In genomic region chr12:53127169-53127568, GRCh38 we compare ENCODE assay signal across 23 cellular contexts. TPM values are rescaled to one million over a fixed set of nuclear protein-coding genes. Genes with fewer than 3 reads are reported as not detected.
DNase-seq lines count a peak whose midpoint lies in the region; ATAC-seq, FAIRE-seq and TF ChIP-seq lines count a peak whose summit lies in the region.
"Had no signal": no experiment of that assay in that cellular context is flagged by ENCODE, and none has a peak within 500 bp of the region (broad histone marks: within the 10 kb centered on the region; RNA-seq: fewer than 3 reads in every experiment).

No MANE protein-coding gene starts in this region.

- no peaks in the 10 kb centered on the region for H3K36me3 Mint-ChIP-seq in endothelial cell (ENCODE audit: low read depth, unreplicated experiment)
- H3K36me3 Mint-ChIP-seq: CD14-positive monocyte; CD4-positive, alpha-beta memory T cell had no signal

- POLR2A ChIA-PET in HepG2 (lab: Yijun Ruan, JAX): no interaction called here

- H3K4me3 ChIP-seq in HepG2 (replicated peaks in 1 of 3; ENCODE audit: insufficient read depth in 1 of 3, low read depth in 2 of 3, low read length in 3 of 3): no peak overlapping the region
- H3K4me3 ChIP-seq in right lobe of liver: no peak overlapping the region
- H3K4me3 ChIP-seq: BLaER1, GM23248 had no signal

- TF ChIP-seq CTCF in HepG2 (CRISPR knock-in tag; IDR thresholded peaks at IDR 0.05) (no peak), right lobe of liver (IDR thresholded peaks at IDR 0.05) (no peak), endothelial cell (IDR thresholded peaks at IDR 0.05; ENCODE audit: unreplicated experiment) (no peak)

- H2AFZ ChIP-seq in HepG2 (ENCODE audit: low read length): no peak overlapping the region
- H2AFZ ChIP-seq: GM23248 had no signal

- peak overlapping the region; percentile 38 for H3K27ac Mint-ChIP-seq in endothelial cell (ENCODE audit: unreplicated experiment)
- H3K27ac Mint-ChIP-seq: HFFc6 had no signal

- FAIRE-seq in HepG2 (lab: Jason Lieb, UNC): no peak
- FAIRE-seq: GM12892, GM18507, H54 had no signal

- H3K27me3 ChIP-seq in HepG2 (ENCODE audit: control insufficient read depth in 1 of 2, insufficient read depth in 2 of 2, low read length in 2 of 2) (no peaks in the 10 kb centered on the region), right lobe of liver (no peaks in the 10 kb centered on the region)
- H3K27me3 ChIP-seq: BLaER1 had no signal

- TF ChIP-seq POLR2A in HepG2 (IDR thresholded peaks at IDR 0.05; ENCODE audit: insufficient read depth in 1 of 2, low read depth in 2 of 2, low read length in 2 of 2) (no peak), right lobe of liver (IDR thresholded peaks at IDR 0.05) (no peak)

- intact Hi-C loops in HepG2 (cut with micrococcal nuclease; ENCODE audit: unreplicated experiment) (no loop called here), right lobe of liver (cut with DNase I) (no loop called here)

- H4K20me1 ChIP-seq in HepG2 (ENCODE audit: insufficient read depth, low read length): no peaks in the 10 kb centered on the region
- H4K20me1 ChIP-seq: BLaER1 had no signal

- H3K4me2 ChIP-seq in HepG2 (ENCODE audit: low read depth, low read length): no peak overlapping the region
- H3K4me2 ChIP-seq: BLaER1, KMS-11 had no signal

- no peak for DNase-seq in HepG2 (ENCODE audit: low spot score)
- no peak for DNase-seq in right lobe of liver
- DNase-seq in endothelial cell (ENCODE audit: low spot score): no peak
- DNase-seq: CD4-positive, alpha-beta memory T cell; DMS153; DMS79; GDM1; HFFc6 had no signal

- in situ Hi-C loops in HepG2 (cut with HindIII; ENCODE audit: extremely low pct_ligation_motif_present, low pct_unique_long_range_greater_than_20kb): no loop called here

- no peaks in the 10 kb centered on the region for H3K9me3 ChIP-seq in HepG2 (ENCODE audit: low read length)
- H3K9me3 ChIP-seq in right lobe of liver: no peaks in the 10 kb centered on the region
- H3K9me3 ChIP-seq: BLaER1 had no signal

- no peak for TF ChIP-seq EP300 in HepG2 (IDR thresholded peaks at IDR 0.05; ENCODE audit: low read depth in 2 of 2, low read length in 2 of 2)
- no peak for TF ChIP-seq EP300 in HepG2 (CRISPR knock-in tag; IDR thresholded peaks at IDR 0.05; ENCODE audit: borderline replicate concordance)

- H3K4me1 ChIP-seq in HepG2 (ENCODE audit: insufficient read depth, low read length) (peaks cover 13% of the 10 kb centered on the region), right lobe of liver (no peaks in the 10 kb centered on the region)
- H3K4me1 ChIP-seq: BLaER1 had no signal

- peaks cover 4% of the 10 kb centered on the region for H3K9me3 Mint-ChIP-seq in endothelial cell (ENCODE audit: unreplicated experiment)
- H3K9me3 Mint-ChIP-seq: CD4-positive, alpha-beta memory T cell; HFFc6 had no signal

- CTCF ChIA-PET in HepG2 (lab: Yijun Ruan, JAX; ENCODE audit: low intra/inter-chr PET ratio, low total read pairs): no interaction called here

- H3K4me1 Mint-ChIP-seq in endothelial cell (ENCODE audit: unreplicated experiment): peaks cover 20% of the 10 kb centered on the region

- H3K27ac ChIP-seq in HepG2 (ENCODE audit: extremely low read length, insufficient read depth, low read length) (no peak overlapping the region), right lobe of liver (no peak overlapping the region)
- H3K27ac ChIP-seq: 22Rv1, BLaER1, GM23248, HL-60, KMS-11 had no signal

- peaks cover 3 to 14% of the 10 kb centered on the region in 2 experiments; a peak in 3 of 5 replicates for H3K36me3 ChIP-seq in HepG2 (replicated peaks in 1 of 2; ENCODE audit: control insufficient read depth in 1 of 2, insufficient read depth in 2 of 2, low read length in 2 of 2)
- no peaks in the 10 kb centered on the region for H3K36me3 ChIP-seq in right lobe of liver
- H3K36me3 ChIP-seq: BLaER1 had no signal

- no peak for TF ChIP-seq RAD21 in HepG2 (CRISPR knock-in tag; IDR thresholded peaks at IDR 0.05)

- no peak overlapping the region for H3K4me3 Mint-ChIP-seq in endothelial cell (ENCODE audit: unreplicated experiment)
- H3K4me3 Mint-ChIP-seq: CD14-positive monocyte; CD4-positive, alpha-beta memory T cell; HFFc6 had no signal

- WGBS in HepG2 (ENCODE audit: low lambda C conversion rate): 96% methylated on average over 1 of the region's 1 CpG
- WGBS in right lobe of liver (ENCODE audit: insufficient coverage, low coverage, low lambda C conversion rate, missing lambda C conversion rate): 58% methylated on average over 1 of the region's 1 CpG

- H3K79me2 ChIP-seq in HepG2 (ENCODE audit: insufficient read depth, low read length): no peaks in the 10 kb centered on the region

- H3K9ac ChIP-seq in HepG2 (ENCODE audit: insufficient read depth, low read depth, low read length): no peak overlapping the region
- H3K9ac ChIP-seq: BLaER1, GM23248, KMS-11 had no signal

- ATAC-seq in HepG2: no peak
- no peak for ATAC-seq in right lobe of liver
- no peak for ATAC-seq in GM21825 (IDR thresholded peaks at IDR 0.05; ENCODE audit: unreplicated experiment)
- ATAC-seq: HCT116 had no signal

- BruUV-seq in HepG2 (replicated peaks; lab: Mats Ljungman, UMichigan): no TSS peak

- H3K27me3 Mint-ChIP-seq in endothelial cell (ENCODE audit: unreplicated experiment): peaks cover 13% of the 10 kb centered on the region

RNA-seq across cellular contexts. Expression of gene SOAT2, which starts 23.9 kb away (rescaled TPM):
- 6.1 and 14.9 TPM in 2 replicates for total RNA-seq in HepG2 (2016; rRNA removed; fragmentation: Illumina TruSeq; extraction: Trizol)
- total RNA-seq in HepG2 (2016; cell fraction: cytosol; rRNA removed; fragmentation: Illumina TruSeq; extraction: Trizol; ENCODE audit: low read depth): 1.3 and 1.6 TPM in 2 replicates
- 5.1 and 14.3 TPM in 2 replicates for total RNA-seq in HepG2 (2016; cell fraction: insoluble cytoplasmic fraction; rRNA removed; fragmentation: Illumina TruSeq; extraction: Trizol)
- 3.9 and 5.2 TPM in 2 replicates for total RNA-seq in HepG2 (2016; cell fraction: membrane; rRNA removed; fragmentation: Illumina TruSeq; extraction: Trizol)
- total RNA-seq in HepG2 (2016; cell fraction: nucleus; rRNA removed; fragmentation: Illumina TruSeq; extraction: Trizol): 20.7 and 23.6 TPM in 2 replicates
- polyA plus RNA-seq in HepG2 (2011; rRNA removed): 108 and 131 TPM in 2 replicates
- polyA plus RNA-seq in HepG2 (2011; cell fraction: cytosol; rRNA removed): 102 and 125 TPM in 2 replicates
- 476 and 502 TPM in 2 replicates for polyA plus RNA-seq in HepG2 (2011; cell fraction: nucleus; rRNA removed)
- 40.7 and 74.1 TPM in 2 replicates for polyA plus RNA-seq in HepG2 (2012)
- 2.1 and 3.1 TPM in 2 replicates for polyA plus RNA-seq in HepG2 (2016; cell fraction: cytosol; fragmentation: Illumina TruSeq; extraction: Trizol; ENCODE audit: low read depth)
- 8.4 and 8.5 TPM in 2 replicates for polyA plus RNA-seq in HepG2 (2016; cell fraction: insoluble cytoplasmic fraction; fragmentation: Illumina TruSeq; extraction: Trizol; ENCODE audit: low read depth)
- 3.3 and 4.5 TPM in 2 replicates for polyA plus RNA-seq in HepG2 (2016; cell fraction: membrane; fragmentation: Illumina TruSeq; extraction: Trizol; ENCODE audit: low read depth)
- polyA plus RNA-seq in HepG2 (2016; cell fraction: nucleus; fragmentation: Illumina TruSeq; extraction: Trizol; ENCODE audit: insufficient read depth, low read depth): 40.5 and 42.0 TPM in 2 replicates
- 0.16 and 255 TPM in 2 replicates for polyA minus RNA-seq in HepG2 (2011; rRNA and poly(A)+ RNA removed; ENCODE audit: low replicate concordance)
- polyA minus RNA-seq in HepG2 (2011; cell fraction: cytosol; rRNA and poly(A)+ RNA removed): 39.8 and 42.8 TPM in 2 replicates
- 79.3 and 125 TPM in 2 replicates for polyA minus RNA-seq in HepG2 (2011; cell fraction: nucleus; rRNA and poly(A)+ RNA removed)
- 1 to 10 TPM in 3 of 6 experiments, under 1 TPM in 3; 0.62 to 3.4 (median 0.99) TPM for total RNA-seq in right lobe of liver
- not detected for total RNA-seq in endothelial cell (ENCODE audit: unreplicated experiment)
- total RNA-seq: A673, Daoy, GM23248, HT1080 had no signal
- polyA plus RNA-seq: AG04450, CD14-positive monocyte had no signal

RNA-seq across cellular contexts. Expression of gene IGFBP6, which starts 29.7 kb away (rescaled TPM):
- total RNA-seq in HepG2 (2016; rRNA removed; fragmentation: Illumina TruSeq; extraction: Trizol): 2.1 and 3.9 TPM in 2 replicates
- 5.3 and 5.9 TPM in 2 replicates for total RNA-seq in HepG2 (2016; cell fraction: cytosol; rRNA removed; fragmentation: Illumina TruSeq; extraction: Trizol; ENCODE audit: low read depth)
- total RNA-seq in HepG2 (2016; cell fraction: insoluble cytoplasmic fraction; rRNA removed; fragmentation: Illumina TruSeq; extraction: Trizol): 2.5 and 4.7 TPM in 2 replicates
- 3.3 and 3.5 TPM in 2 replicates for total RNA-seq in HepG2 (2016; cell fraction: membrane; rRNA removed; fragmentation: Illumina TruSeq; extraction: Trizol)
- 1.9 and 3.2 TPM in 2 replicates for total RNA-seq in HepG2 (2016; cell fraction: nucleus; rRNA removed; fragmentation: Illumina TruSeq; extraction: Trizol)
- polyA plus RNA-seq in HepG2 (2011; rRNA removed): 22.6 and 25.2 TPM in 2 replicates
- polyA plus RNA-seq in HepG2 (2011; cell fraction: cytosol; rRNA removed): 19.0 and 41.0 TPM in 2 replicates
- polyA plus RNA-seq in HepG2 (2011; cell fraction: nucleus; rRNA removed): 8.4 and 9.6 TPM in 2 replicates
- polyA plus RNA-seq in HepG2 (2012): 3.4 and 4.6 TPM in 2 replicates
- 4.2 and 5.7 TPM in 2 replicates for polyA plus RNA-seq in HepG2 (2016; cell fraction: cytosol; fragmentation: Illumina TruSeq; extraction: Trizol; ENCODE audit: low read depth)
- polyA plus RNA-seq in HepG2 (2016; cell fraction: insoluble cytoplasmic fraction; fragmentation: Illumina TruSeq; extraction: Trizol; ENCODE audit: low read depth): 2.0 and 2.4 TPM in 2 replicates
- 3.2 and 3.8 TPM in 2 replicates for polyA plus RNA-seq in HepG2 (2016; cell fraction: membrane; fragmentation: Illumina TruSeq; extraction: Trizol; ENCODE audit: low read depth)
- 5.4 and 7.5 TPM in 2 replicates for polyA plus RNA-seq in HepG2 (2016; cell fraction: nucleus; fragmentation: Illumina TruSeq; extraction: Trizol; ENCODE audit: insufficient read depth, low read depth)
- polyA minus RNA-seq in HepG2 (2011; rRNA and poly(A)+ RNA removed; ENCODE audit: low replicate concordance): 9.0 and 27.1 TPM in 2 replicates
- 8.7 and 9.5 TPM in 2 replicates for polyA minus RNA-seq in HepG2 (2011; cell fraction: cytosol; rRNA and poly(A)+ RNA removed)
- 0.77 and 1.6 TPM in 2 replicates for polyA minus RNA-seq in HepG2 (2011; cell fraction: nucleus; rRNA and poly(A)+ RNA removed)
- 10 to 100 TPM in 2 of 6 experiments, 1 to 10 TPM in 4; 1.7 to 25.4 (median 4.9) TPM for total RNA-seq in right lobe of liver
- total RNA-seq in endothelial cell (ENCODE audit: unreplicated experiment): 21.1 TPM
- polyA plus RNA-seq: CD14-positive monocyte had no signal

RNA-seq across cellular contexts. Expression of gene SPRYD3, which starts 48.0 kb away (rescaled TPM):
- total RNA-seq in HepG2 (2016; rRNA removed; fragmentation: Illumina TruSeq; extraction: Trizol): 9.0 and 9.2 TPM in 2 replicates
- 0.79 and 1.3 TPM in 2 replicates for total RNA-seq in HepG2 (2016; cell fraction: cytosol; rRNA removed; fragmentation: Illumina TruSeq; extraction: Trizol; ENCODE audit: low read depth)
- 7.9 and 8.6 TPM in 2 replicates for total RNA-seq in HepG2 (2016; cell fraction: insoluble cytoplasmic fraction; rRNA removed; fragmentation: Illumina TruSeq; extraction: Trizol)
- 2.8 and 3.1 TPM in 2 replicates for total RNA-seq in HepG2 (2016; cell fraction: membrane; rRNA removed; fragmentation: Illumina TruSeq; extraction: Trizol)
- 5.1 and 5.3 TPM in 2 replicates for total RNA-seq in HepG2 (2016; cell fraction: nucleus; rRNA removed; fragmentation: Illumina TruSeq; extraction: Trizol)
- 9.2 and 10.7 TPM in 2 replicates for polyA plus RNA-seq in HepG2 (2011; rRNA removed)
- polyA plus RNA-seq in HepG2 (2011; cell fraction: cytosol; rRNA removed): 11.7 and 12.2 TPM in 2 replicates
- polyA plus RNA-seq in HepG2 (2011; cell fraction: nucleus; rRNA removed): 12.1 and 12.6 TPM in 2 replicates
- polyA plus RNA-seq in HepG2 (2012): 6.0 and 9.7 TPM in 2 replicates
- 0.86 and 1.1 TPM in 2 replicates for polyA plus RNA-seq in HepG2 (2016; cell fraction: cytosol; fragmentation: Illumina TruSeq; extraction: Trizol; ENCODE audit: low read depth)
- polyA plus RNA-seq in HepG2 (2016; cell fraction: insoluble cytoplasmic fraction; fragmentation: Illumina TruSeq; extraction: Trizol; ENCODE audit: low read depth): 11.6 and 12.5 TPM in 2 replicates
- polyA plus RNA-seq in HepG2 (2016; cell fraction: membrane; fragmentation: Illumina TruSeq; extraction: Trizol; ENCODE audit: low read depth): 2.0 and 3.3 TPM in 2 replicates
- polyA plus RNA-seq in HepG2 (2016; cell fraction: nucleus; fragmentation: Illumina TruSeq; extraction: Trizol; ENCODE audit: insufficient read depth, low read depth): 7.6 and 8.3 TPM in 2 replicates
- 27.5 and 69.5 TPM in 2 replicates for polyA minus RNA-seq in HepG2 (2011; rRNA and poly(A)+ RNA removed; ENCODE audit: low replicate concordance)
- polyA minus RNA-seq in HepG2 (2011; cell fraction: cytosol; rRNA and poly(A)+ RNA removed): 8.3 and 10.6 TPM in 2 replicates
- polyA minus RNA-seq in HepG2 (2011; cell fraction: nucleus; rRNA and poly(A)+ RNA removed): 9.5 and 12.8 TPM in 2 replicates
- total RNA-seq in right lobe of liver: 10 to 100 TPM; 12.3 to 18.2 (median 14.4) TPM
- 10.5 TPM for total RNA-seq in endothelial cell (ENCODE audit: unreplicated experiment)

RNA-seq across cellular contexts. Expression of gene ZNF740, which starts 53.4 kb away (rescaled TPM):
- total RNA-seq in HepG2 (2016; rRNA removed; fragmentation: Illumina TruSeq; extraction: Trizol) (15.0 and 16.9 TPM in 2 replicates), right lobe of liver (10 to 100 TPM in 5 of 6 experiments, 1 to 10 TPM in 1; 5.5 to 24.4 (median 19.2) TPM), endothelial cell (ENCODE audit: unreplicated experiment) (47.6 TPM)
- total RNA-seq in HepG2 (2016; cell fraction: cytosol; rRNA removed; fragmentation: Illumina TruSeq; extraction: Trizol; ENCODE audit: low read depth): 2.4 and 4.8 TPM in 2 replicates
- 13.9 and 16.1 TPM in 2 replicates for total RNA-seq in HepG2 (2016; cell fraction: insoluble cytoplasmic fraction; rRNA removed; fragmentation: Illumina TruSeq; extraction: Trizol)
- total RNA-seq in HepG2 (2016; cell fraction: membrane; rRNA removed; fragmentation: Illumina TruSeq; extraction: Trizol): 11.3 and 11.8 TPM in 2 replicates
- 20.9 and 23.7 TPM in 2 replicates for total RNA-seq in HepG2 (2016; cell fraction: nucleus; rRNA removed; fragmentation: Illumina TruSeq; extraction: Trizol)
- polyA plus RNA-seq in HepG2 (2011; rRNA removed): 19.0 and 22.0 TPM in 2 replicates
- polyA plus RNA-seq in HepG2 (2011; cell fraction: cytosol; rRNA removed): 7.2 and 8.9 TPM in 2 replicates
- polyA plus RNA-seq in HepG2 (2011; cell fraction: nucleus; rRNA removed): 49.3 and 50.2 TPM in 2 replicates
- polyA plus RNA-seq in HepG2 (2012): 15.4 and 16.5 TPM in 2 replicates
- 1.4 and 2.0 TPM in 2 replicates for polyA plus RNA-seq in HepG2 (2016; cell fraction: cytosol; fragmentation: Illumina TruSeq; extraction: Trizol; ENCODE audit: low read depth)
- 11.3 and 12.0 TPM in 2 replicates for polyA plus RNA-seq in HepG2 (2016; cell fraction: insoluble cytoplasmic fraction; fragmentation: Illumina TruSeq; extraction: Trizol; ENCODE audit: low read depth)
- 4.1 and 5.8 TPM in 2 replicates for polyA plus RNA-seq in HepG2 (2016; cell fraction: membrane; fragmentation: Illumina TruSeq; extraction: Trizol; ENCODE audit: low read depth)
- polyA plus RNA-seq in HepG2 (2016; cell fraction: nucleus; fragmentation: Illumina TruSeq; extraction: Trizol; ENCODE audit: insufficient read depth, low read depth): 21.2 and 25.1 TPM in 2 replicates
- polyA minus RNA-seq in HepG2 (2011; rRNA and poly(A)+ RNA removed; ENCODE audit: low replicate concordance): 41.0 and 77.8 TPM in 2 replicates
- 8.4 and 10.6 TPM in 2 replicates for polyA minus RNA-seq in HepG2 (2011; cell fraction: cytosol; rRNA and poly(A)+ RNA removed)
- polyA minus RNA-seq in HepG2 (2011; cell fraction: nucleus; rRNA and poly(A)+ RNA removed): 91.4 and 93.6 TPM in 2 replicates

RNA-seq across cellular contexts. Expression of gene CSAD, which starts 53.6 kb away (rescaled TPM):
- total RNA-seq in HepG2 (2016; rRNA removed; fragmentation: Illumina TruSeq; extraction: Trizol) (2.7 and 7.2 TPM in 2 replicates), right lobe of liver (10 to 100 TPM; 20.6 to 54.2 (median 37.1) TPM), endothelial cell (ENCODE audit: unreplicated experiment) (23.8 TPM)
- total RNA-seq in HepG2 (2016; cell fraction: cytosol; rRNA removed; fragmentation: Illumina TruSeq; extraction: Trizol; ENCODE audit: low read depth): 3.9 and 6.0 TPM in 2 replicates
- total RNA-seq in HepG2 (2016; cell fraction: insoluble cytoplasmic fraction; rRNA removed; fragmentation: Illumina TruSeq; extraction: Trizol): 1.3 and 7.7 TPM in 2 replicates
- total RNA-seq in HepG2 (2016; cell fraction: membrane; rRNA removed; fragmentation: Illumina TruSeq; extraction: Trizol): 2.3 TPM in 2 replicates
- total RNA-seq in HepG2 (2016; cell fraction: nucleus; rRNA removed; fragmentation: Illumina TruSeq; extraction: Trizol): 12.9 and 16.2 TPM in 2 replicates
- 23.5 and 25.2 TPM in 2 replicates for polyA plus RNA-seq in HepG2 (2011; rRNA removed)
- polyA plus RNA-seq in HepG2 (2011; cell fraction: cytosol; rRNA removed): 4.3 and 5.6 TPM in 2 replicates
- 112 and 125 TPM in 2 replicates for polyA plus RNA-seq in HepG2 (2011; cell fraction: nucleus; rRNA removed)
- 10.0 and 10.8 TPM in 2 replicates for polyA plus RNA-seq in HepG2 (2012)
- 0.41 and 0.44 TPM in 2 replicates for polyA plus RNA-seq in HepG2 (2016; cell fraction: cytosol; fragmentation: Illumina TruSeq; extraction: Trizol; ENCODE audit: low read depth)
- polyA plus RNA-seq in HepG2 (2016; cell fraction: insoluble cytoplasmic fraction; fragmentation: Illumina TruSeq; extraction: Trizol; ENCODE audit: low read depth): 2.9 and 3.3 TPM in 2 replicates
- polyA plus RNA-seq in HepG2 (2016; cell fraction: membrane; fragmentation: Illumina TruSeq; extraction: Trizol; ENCODE audit: low read depth): 1.2 TPM in 2 replicates
- polyA plus RNA-seq in HepG2 (2016; cell fraction: nucleus; fragmentation: Illumina TruSeq; extraction: Trizol; ENCODE audit: insufficient read depth, low read depth): 64.6 and 67.6 TPM in 2 replicates
- polyA minus RNA-seq in HepG2 (2011; rRNA and poly(A)+ RNA removed; ENCODE audit: low replicate concordance): 12.1 and 29.8 TPM in 2 replicates
- 1.8 and 1.9 TPM in 2 replicates for polyA minus RNA-seq in HepG2 (2011; cell fraction: cytosol; rRNA and poly(A)+ RNA removed)
- polyA minus RNA-seq in HepG2 (2011; cell fraction: nucleus; rRNA and poly(A)+ RNA removed): 20.1 and 26.4 TPM in 2 replicates
